8 cellular contexts compared by ENCODE assay signal in the genomic region with DNA sequence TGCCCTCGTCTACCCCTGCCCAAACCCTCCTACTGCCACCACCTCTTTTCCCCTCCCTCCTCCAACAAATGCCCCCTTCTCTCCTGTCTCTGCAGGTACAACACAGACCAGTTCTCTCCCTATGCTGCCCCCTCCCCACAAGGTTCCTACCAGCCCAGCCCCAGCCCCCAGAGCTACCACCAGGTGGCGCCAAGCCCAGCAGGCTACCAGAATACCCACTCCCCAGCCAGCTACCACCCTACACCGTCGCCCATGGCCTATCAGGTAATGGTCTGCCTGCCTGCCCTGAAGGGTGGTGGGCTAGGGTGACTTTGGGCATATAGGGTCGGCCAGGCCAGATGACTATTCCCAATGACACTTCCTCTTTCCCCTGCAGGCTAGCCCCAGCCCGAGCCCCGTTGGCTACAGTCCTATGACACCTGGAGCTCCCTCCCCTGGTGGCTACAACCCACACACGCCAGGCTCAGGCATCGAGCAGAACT.
DNase-seq lines count a peak whose midpoint lies in the region; ATAC-seq and TF ChIP-seq lines count a peak whose summit lies in the region.

No MANE protein-coding gene starts in this region.

- TF ChIP-seq CTCF in GM06990 (IDR thresholded peaks at IDR 0.05; ENCODE audit: insufficient read depth, low read length, poor library complexity, severe bottlenecking) (peak; percentile 94), choroid plexus epithelial cell (conservative IDR thresholded peaks at IDR 0.05; ENCODE audit: low read depth, low read length) (peak; percentile 90)

- H3K4me3 ChIP-seq in GM06990 (replicated peaks; ENCODE audit: low read depth, low read length) (no peak overlapping the region), choroid plexus epithelial cell (ENCODE audit: low read depth, low read length) (no peak overlapping the region)

- no peak for ATAC-seq in GM18873 (IDR thresholded peaks at IDR 0.05; ENCODE audit: low FRiP score, unreplicated experiment)

- DNase-seq in GM06990 (ENCODE audit: extremely low read depth, insufficient read length): peak; percentile 43
- DNase-seq in NCI-H2029 treated with DMSO at 0.1 percent for 48 hours (lab: John Stamatoyannopoulos, UW): peak; percentile 5
- peak; percentile 80 for DNase-seq in activated CD4-positive, alpha-beta T cell treated with anti-CD3 and anti-CD28 coated beads, Interleukin-2, amount 50 U/mL, for 1 hour
- peak; percentile 47 for DNase-seq in choroid plexus epithelial cell (ENCODE audit: low read depth)
- DNase-seq in medulla oblongata (ENCODE audit: extremely low spot score): peak; percentile 21
- DNase-seq in stimulated activated CD8-positive, alpha-beta memory T cell treated with anti-CD3 and anti-CD28 coated beads, Interleukin-4, amount 100 ng/mL, for 1 hour (ENCODE audit: low read depth in 2 of 2, low spot score in 1 of 2): peak; percentile 33 to 53
- DNase-seq in KG1 (lab: John Stamatoyannopoulos, UW): no peak

- no peaks in the 10 kb centered on the region for H3K27me3 ChIP-seq in GM06990 (replicated peaks; ENCODE audit: control insufficient read depth, insufficient read depth, low read length)

- H3K36me3 ChIP-seq in GM06990 (ENCODE audit: control insufficient read depth, insufficient read depth, low read length): peaks cover 59% of the 10 kb centered on the region
